ENCODE assay signal across 1 cellular context in the genomic region with DNA sequence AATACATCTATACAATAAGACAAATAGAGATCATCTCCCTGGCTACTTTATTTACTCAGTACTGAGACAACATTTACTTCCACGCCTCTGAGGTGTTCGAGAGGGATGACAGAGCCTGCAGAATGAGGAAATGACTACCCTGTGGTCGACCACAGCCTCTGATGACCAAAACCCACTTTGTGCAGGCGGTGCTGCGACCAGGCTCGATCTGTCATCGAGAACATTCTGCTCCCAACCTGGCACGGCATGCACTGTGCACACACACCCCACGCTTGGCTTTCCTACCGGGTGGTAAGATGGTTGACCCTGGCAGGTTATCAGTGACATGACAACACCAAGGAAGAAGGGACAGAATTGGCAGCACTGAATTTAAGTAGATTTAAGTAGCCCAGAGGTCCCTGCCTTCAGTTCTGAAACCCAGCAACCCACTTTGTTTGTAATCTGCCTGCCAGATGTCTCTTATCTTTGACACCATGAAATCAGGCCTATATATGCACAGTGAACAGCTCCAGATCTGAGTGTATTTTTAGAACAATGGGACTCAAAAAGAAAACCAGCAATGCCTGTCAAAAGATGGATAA.
TF ChIP-seq lines count a peak whose summit lies in the region.

No MANE protein-coding gene starts in this region.

TF ChIP-seq in GM12878, 131 proteins besides CTCF, POLR2A, EP300 and RAD21 (continues in another document):
- TF ChIP-seq BRCA1 (IDR thresholded peaks at IDR 0.05; ENCODE audit: low read depth, low read length) (no peak), MTA2 (IDR thresholded peaks at IDR 0.05; ENCODE audit: low read depth) (peak; percentile 91), RBBP5 (conservative IDR thresholded peaks at IDR 0.05) (no peak), ZNF622 (IDR thresholded peaks at IDR 0.05) (no peak), GATAD2B (conservative IDR thresholded peaks at IDR 0.05; ENCODE audit: low read depth) (peak; percentile 75), EED (IDR thresholded peaks at IDR 0.05; ENCODE audit: low read depth) (peak; percentile 92), ETV6 (conservative IDR thresholded peaks at IDR 0.05 in 1 of 2, IDR thresholded peaks at IDR 0.05 in 1 of 2; ENCODE audit: borderline replicate concordance in 1 of 2, low read depth in 1 of 2) (peak in 1 of 2 experiments; percentile 78; a peak in 2 of 4 replicates), RFX5 (IDR thresholded peaks at IDR 0.05; ENCODE audit: low read depth, low read length) (no peak), SUPT20H (IDR thresholded peaks at IDR 0.05; ENCODE audit: borderline replicate concordance, control insufficient read depth, low read depth, low read length) (no peak), EZH2 (IDR thresholded peaks at IDR 0.05; ENCODE audit: borderline replicate concordance, control insufficient read depth, low read depth, low read length) (no peak), CHD2 (IDR thresholded peaks at IDR 0.05; ENCODE audit: borderline replicate concordance, low read depth, low read length) (peak; percentile 87; the same call in 1 of the 2 replicates), SMARCA5 (IDR thresholded peaks at IDR 0.05) (no peak), NRF1 (conservative IDR thresholded peaks at IDR 0.05; ENCODE audit: low read depth, low read length) (no peak), RELA (IDR thresholded peaks at IDR 0.05; ENCODE audit: borderline replicate concordance, partially characterized antibody) (peak; percentile 24), SIX5 (IDR thresholded peaks at IDR 0.05; ENCODE audit: low read depth, low read length, severe bottlenecking) (no peak), MEF2A (IDR thresholded peaks at IDR 0.05; ENCODE audit: insufficient read depth, low read depth, low read length) (peak; percentile 80), CREB1 (IDR thresholded peaks at IDR 0.05; ENCODE audit: low read depth) (peak; percentile 74), RAD51 (IDR thresholded peaks at IDR 0.05) (0 out of 2 replicates have a peak, but pooled peaks have one; percentile 21), BACH1 (IDR thresholded peaks at IDR 0.05; ENCODE audit: borderline replicate concordance) (peak; percentile 94; the same call in 1 of the 2 replicates), TCF3 (IDR thresholded peaks at IDR 0.05; ENCODE audit: borderline replicate concordance, insufficient read depth, low read depth, low read length) (peak; percentile 50; the same call in 1 of the 2 replicates), KAT2A (conservative IDR thresholded peaks at IDR 0.05; ENCODE audit: control insufficient read depth, low read depth, low read length) (no peak), CEBPB (IDR thresholded peaks at IDR 0.05; ENCODE audit: borderline replicate concordance in 1 of 2, low read depth in 2 of 2, low read length in 2 of 2) (peak in 1 of 2 experiments; percentile 36; a peak in 1 of 4 replicates), FOXK2 (IDR thresholded peaks at IDR 0.05) (no peak), CBX5 (IDR thresholded peaks at IDR 0.05; ENCODE audit: low read depth) (0 out of 2 replicates have a peak, but pooled peaks have one; percentile 27), RCOR1 (conservative IDR thresholded peaks at IDR 0.05; ENCODE audit: low read depth, low read length) (no peak), MTA3 (IDR thresholded peaks at IDR 0.05; ENCODE audit: borderline replicate concordance, low read length) (peak; percentile 80; the same call in 1 of the 2 replicates), KLF5 (IDR thresholded peaks at IDR 0.05; ENCODE audit: partially characterized antibody) (no peak), TARDBP (IDR thresholded peaks at IDR 0.05; ENCODE audit: borderline replicate concordance) (no peak), FOXM1 (IDR thresholded peaks at IDR 0.05; ENCODE audit: low read depth, low read length) (peak; percentile 89), ATF7 (IDR thresholded peaks at IDR 0.05; ENCODE audit: low read depth) (peak; percentile 91), SRF (IDR thresholded peaks at IDR 0.05; ENCODE audit: low read depth in 2 of 2, low read length in 2 of 2) (0 out of 4 replicates have a peak, but pooled peaks of 1 of the 2 experiments have one; percentile 68), SUZ12 (IDR thresholded peaks at IDR 0.05; ENCODE audit: unreplicated experiment) (no peak), BCL11A (IDR thresholded peaks at IDR 0.05; ENCODE audit: low read depth, low read length) (peak; percentile 99), MYB (IDR thresholded peaks at IDR 0.05; ENCODE audit: borderline replicate concordance, low read depth, low read length) (no peak)
- TF ChIP-seq, protein P1, sequence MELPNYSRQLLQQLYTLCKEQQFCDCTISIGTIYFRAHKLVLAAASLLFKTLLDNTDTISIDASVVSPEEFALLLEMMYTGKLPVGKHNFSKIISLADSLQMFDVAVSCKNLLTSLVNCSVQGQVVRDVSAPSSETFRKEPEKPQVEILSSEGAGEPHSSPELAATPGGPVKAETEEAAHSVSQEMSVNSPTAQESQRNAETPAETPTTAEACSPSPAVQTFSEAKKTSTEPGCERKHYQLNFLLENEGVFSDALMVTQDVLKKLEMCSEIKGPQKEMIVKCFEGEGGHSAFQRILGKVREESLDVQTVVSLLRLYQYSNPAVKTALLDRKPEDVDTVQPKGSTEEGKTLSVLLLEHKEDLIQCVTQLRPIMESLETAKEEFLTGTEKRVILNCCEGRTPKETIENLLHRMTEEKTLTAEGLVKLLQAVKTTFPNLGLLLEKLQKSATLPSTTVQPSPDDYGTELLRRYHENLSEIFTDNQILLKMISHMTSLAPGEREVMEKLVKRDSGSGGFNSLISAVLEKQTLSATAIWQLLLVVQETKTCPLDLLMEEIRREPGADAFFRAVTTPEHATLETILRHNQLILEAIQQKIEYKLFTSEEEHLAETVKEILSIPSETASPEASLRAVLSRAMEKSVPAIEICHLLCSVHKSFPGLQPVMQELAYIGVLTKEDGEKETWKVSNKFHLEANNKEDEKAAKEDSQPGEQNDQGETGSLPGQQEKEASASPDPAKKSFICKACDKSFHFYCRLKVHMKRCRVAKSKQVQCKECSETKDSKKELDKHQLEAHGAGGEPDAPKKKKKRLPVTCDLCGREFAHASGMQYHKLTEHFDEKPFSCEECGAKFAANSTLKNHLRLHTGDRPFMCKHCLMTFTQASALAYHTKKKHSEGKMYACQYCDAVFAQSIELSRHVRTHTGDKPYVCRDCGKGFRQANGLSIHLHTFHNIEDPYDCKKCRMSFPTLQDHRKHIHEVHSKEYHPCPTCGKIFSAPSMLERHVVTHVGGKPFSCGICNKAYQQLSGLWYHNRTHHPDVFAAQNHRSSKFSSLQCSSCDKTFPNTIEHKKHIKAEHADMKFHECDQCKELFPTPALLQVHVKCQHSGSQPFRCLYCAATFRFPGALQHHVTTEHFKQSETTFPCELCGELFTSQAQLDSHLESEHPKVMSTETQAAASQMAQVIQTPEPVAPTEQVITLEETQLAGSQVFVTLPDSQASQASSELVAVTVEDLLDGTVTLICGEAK (IDR thresholded peaks at IDR 0.05; ENCODE audit: borderline replicate concordance) = no peak
- TF ChIP-seq, protein P2, sequence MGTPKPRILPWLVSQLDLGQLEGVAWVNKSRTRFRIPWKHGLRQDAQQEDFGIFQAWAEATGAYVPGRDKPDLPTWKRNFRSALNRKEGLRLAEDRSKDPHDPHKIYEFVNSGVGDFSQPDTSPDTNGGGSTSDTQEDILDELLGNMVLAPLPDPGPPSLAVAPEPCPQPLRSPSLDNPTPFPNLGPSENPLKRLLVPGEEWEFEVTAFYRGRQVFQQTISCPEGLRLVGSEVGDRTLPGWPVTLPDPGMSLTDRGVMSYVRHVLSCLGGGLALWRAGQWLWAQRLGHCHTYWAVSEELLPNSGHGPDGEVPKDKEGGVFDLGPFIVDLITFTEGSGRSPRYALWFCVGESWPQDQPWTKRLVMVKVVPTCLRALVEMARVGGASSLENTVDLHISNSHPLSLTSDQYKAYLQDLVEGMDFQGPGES (IDR thresholded peaks at IDR 0.05) = no peak
- TF ChIP-seq, protein P3, sequence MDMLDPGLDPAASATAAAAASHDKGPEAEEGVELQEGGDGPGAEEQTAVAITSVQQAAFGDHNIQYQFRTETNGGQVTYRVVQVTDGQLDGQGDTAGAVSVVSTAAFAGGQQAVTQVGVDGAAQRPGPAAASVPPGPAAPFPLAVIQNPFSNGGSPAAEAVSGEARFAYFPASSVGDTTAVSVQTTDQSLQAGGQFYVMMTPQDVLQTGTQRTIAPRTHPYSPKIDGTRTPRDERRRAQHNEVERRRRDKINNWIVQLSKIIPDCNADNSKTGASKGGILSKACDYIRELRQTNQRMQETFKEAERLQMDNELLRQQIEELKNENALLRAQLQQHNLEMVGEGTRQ (IDR thresholded peaks at IDR 0.05; ENCODE audit: borderline replicate concordance, low read depth, low read length) = no peak
- TF ChIP-seq, protein P4, sequence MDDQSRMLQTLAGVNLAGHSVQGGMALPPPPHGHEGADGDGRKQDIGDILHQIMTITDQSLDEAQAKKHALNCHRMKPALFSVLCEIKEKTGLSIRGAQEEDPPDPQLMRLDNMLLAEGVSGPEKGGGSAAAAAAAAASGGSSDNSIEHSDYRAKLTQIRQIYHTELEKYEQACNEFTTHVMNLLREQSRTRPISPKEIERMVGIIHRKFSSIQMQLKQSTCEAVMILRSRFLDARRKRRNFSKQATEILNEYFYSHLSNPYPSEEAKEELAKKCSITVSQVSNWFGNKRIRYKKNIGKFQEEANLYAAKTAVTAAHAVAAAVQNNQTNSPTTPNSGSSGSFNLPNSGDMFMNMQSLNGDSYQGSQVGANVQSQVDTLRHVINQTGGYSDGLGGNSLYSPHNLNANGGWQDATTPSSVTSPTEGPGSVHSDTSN (IDR thresholded peaks at IDR 0.05; ENCODE audit: insufficient replicate concordance, low read depth, low read length) = peak; percentile 19
- TF ChIP-seq, protein P5, sequence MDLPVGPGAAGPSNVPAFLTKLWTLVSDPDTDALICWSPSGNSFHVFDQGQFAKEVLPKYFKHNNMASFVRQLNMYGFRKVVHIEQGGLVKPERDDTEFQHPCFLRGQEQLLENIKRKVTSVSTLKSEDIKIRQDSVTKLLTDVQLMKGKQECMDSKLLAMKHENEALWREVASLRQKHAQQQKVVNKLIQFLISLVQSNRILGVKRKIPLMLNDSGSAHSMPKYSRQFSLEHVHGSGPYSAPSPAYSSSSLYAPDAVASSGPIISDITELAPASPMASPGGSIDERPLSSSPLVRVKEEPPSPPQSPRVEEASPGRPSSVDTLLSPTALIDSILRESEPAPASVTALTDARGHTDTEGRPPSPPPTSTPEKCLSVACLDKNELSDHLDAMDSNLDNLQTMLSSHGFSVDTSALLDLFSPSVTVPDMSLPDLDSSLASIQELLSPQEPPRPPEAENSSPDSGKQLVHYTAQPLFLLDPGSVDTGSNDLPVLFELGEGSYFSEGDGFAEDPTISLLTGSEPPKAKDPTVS (IDR thresholded peaks at IDR 0.05; ENCODE audit: low read depth, low read length) = peak; percentile 80; the same call in 1 of the 2 replicates
- TF ChIP-seq, protein P6, sequence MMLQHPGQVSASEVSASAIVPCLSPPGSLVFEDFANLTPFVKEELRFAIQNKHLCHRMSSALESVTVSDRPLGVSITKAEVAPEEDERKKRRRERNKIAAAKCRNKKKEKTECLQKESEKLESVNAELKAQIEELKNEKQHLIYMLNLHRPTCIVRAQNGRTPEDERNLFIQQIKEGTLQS (IDR thresholded peaks at IDR 0.05; ENCODE audit: borderline replicate concordance, extremely low read depth, low read depth, low read length) = no peak
- TF ChIP-seq, protein P7, sequence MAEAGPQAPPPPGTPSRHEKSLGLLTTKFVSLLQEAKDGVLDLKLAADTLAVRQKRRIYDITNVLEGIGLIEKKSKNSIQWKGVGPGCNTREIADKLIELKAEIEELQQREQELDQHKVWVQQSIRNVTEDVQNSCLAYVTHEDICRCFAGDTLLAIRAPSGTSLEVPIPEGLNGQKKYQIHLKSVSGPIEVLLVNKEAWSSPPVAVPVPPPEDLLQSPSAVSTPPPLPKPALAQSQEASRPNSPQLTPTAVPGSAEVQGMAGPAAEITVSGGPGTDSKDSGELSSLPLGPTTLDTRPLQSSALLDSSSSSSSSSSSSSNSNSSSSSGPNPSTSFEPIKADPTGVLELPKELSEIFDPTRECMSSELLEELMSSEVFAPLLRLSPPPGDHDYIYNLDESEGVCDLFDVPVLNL (IDR thresholded peaks at IDR 0.05; ENCODE audit: low read depth, low read length) = no peak
- TF ChIP-seq, protein P8, sequence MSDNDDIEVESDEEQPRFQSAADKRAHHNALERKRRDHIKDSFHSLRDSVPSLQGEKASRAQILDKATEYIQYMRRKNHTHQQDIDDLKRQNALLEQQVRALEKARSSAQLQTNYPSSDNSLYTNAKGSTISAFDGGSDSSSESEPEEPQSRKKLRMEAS (IDR thresholded peaks at IDR 0.05; ENCODE audit: low read depth, low read length) = peak; percentile 58; the same call in 1 of the 2 replicates
- TF ChIP-seq, protein P9, sequence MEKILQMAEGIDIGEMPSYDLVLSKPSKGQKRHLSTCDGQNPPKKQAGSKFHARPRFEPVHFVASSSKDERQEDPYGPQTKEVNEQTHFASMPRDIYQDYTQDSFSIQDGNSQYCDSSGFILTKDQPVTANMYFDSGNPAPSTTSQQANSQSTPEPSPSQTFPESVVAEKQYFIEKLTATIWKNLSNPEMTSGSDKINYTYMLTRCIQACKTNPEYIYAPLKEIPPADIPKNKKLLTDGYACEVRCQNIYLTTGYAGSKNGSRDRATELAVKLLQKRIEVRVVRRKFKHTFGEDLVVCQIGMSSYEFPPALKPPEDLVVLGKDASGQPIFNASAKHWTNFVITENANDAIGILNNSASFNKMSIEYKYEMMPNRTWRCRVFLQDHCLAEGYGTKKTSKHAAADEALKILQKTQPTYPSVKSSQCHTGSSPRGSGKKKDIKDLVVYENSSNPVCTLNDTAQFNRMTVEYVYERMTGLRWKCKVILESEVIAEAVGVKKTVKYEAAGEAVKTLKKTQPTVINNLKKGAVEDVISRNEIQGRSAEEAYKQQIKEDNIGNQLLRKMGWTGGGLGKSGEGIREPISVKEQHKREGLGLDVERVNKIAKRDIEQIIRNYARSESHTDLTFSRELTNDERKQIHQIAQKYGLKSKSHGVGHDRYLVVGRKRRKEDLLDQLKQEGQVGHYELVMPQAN (conservative IDR thresholded peaks at IDR 0.05) = no peak
- TF ChIP-seq, protein P10, sequence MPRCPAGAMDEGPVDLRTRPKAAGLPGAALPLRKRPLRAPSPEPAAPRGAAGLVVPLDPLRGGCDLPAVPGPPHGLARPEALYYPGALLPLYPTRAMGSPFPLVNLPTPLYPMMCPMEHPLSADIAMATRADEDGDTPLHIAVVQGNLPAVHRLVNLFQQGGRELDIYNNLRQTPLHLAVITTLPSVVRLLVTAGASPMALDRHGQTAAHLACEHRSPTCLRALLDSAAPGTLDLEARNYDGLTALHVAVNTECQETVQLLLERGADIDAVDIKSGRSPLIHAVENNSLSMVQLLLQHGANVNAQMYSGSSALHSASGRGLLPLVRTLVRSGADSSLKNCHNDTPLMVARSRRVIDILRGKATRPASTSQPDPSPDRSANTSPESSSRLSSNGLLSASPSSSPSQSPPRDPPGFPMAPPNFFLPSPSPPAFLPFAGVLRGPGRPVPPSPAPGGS (IDR thresholded peaks at IDR 0.05; ENCODE audit: borderline replicate concordance, insufficient read depth, low read depth, low read length, poor library complexity, severe bottlenecking) = peak; percentile 80
- TF ChIP-seq, protein P11, sequence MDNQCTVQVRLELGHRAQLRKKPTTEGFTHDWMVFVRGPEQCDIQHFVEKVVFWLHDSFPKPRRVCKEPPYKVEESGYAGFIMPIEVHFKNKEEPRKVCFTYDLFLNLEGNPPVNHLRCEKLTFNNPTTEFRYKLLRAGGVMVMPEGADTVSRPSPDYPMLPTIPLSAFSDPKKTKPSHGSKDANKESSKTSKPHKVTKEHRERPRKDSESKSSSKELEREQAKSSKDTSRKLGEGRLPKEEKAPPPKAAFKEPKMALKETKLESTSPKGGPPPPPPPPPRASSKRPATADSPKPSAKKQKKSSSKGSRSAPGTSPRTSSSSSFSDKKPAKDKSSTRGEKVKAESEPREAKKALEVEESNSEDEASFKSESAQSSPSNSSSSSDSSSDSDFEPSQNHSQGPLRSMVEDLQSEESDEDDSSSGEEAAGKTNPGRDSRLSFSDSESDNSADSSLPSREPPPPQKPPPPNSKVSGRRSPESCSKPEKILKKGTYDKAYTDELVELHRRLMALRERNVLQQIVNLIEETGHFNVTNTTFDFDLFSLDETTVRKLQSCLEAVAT (IDR thresholded peaks at IDR 0.05) = peak; percentile 95
